ENCODE assay signal across 29 cellular contexts in genomic region chr5:30659417-30659816, GRCh38.
"Had no signal": no experiment of that assay in that cellular context is flagged by ENCODE, and none has a peak within 500 bp of the region (broad histone marks: within the 10 kb centered on the region; RNA-seq: fewer than 3 reads in every experiment).

No MANE protein-coding gene starts in this region.

- H3K27ac Mint-ChIP-seq: dendritic cell treated with granulocyte-macrophage colony-stimulating factor and Interleukin-4, amounts not matched to agents 40 ng/mL and 50 ng/mL, for 4 days; effector memory CD8-positive, alpha-beta T cell; endodermal cell had no signal

- ATAC-seq: effector memory CD8-positive, alpha-beta T cell; esophagus mucosa; foreskin keratinocyte; gastrocnemius medialis; gastroesophageal sphincter; heart left ventricle; heart right ventricle had no signal

- FAIRE-seq: colon, endometrium, endothelial cell of umbilical vein, frontal cortex had no signal

- DNase-seq: colonic mucosa; cortex of kidney; dermis blood vessel endothelial cell; dorsolateral prefrontal cortex; effector CD4-positive, alpha-beta T cell; effector CD8-positive, alpha-beta T cell; effector memory CD4-positive, alpha-beta T cell; effector memory CD8-positive, alpha-beta T cell; endodermal cell; erythroblast; esophagus squamous epithelium; foreskin fibroblast; foreskin keratinocyte; foreskin melanocyte; gastrocnemius medialis; glutamatergic neuron; head of caudate nucleus; heart left ventricle; heart right ventricle had no signal

- H3K27me3 ChIP-seq: colonic mucosa, dorsolateral prefrontal cortex, esophagus muscularis mucosa, esophagus squamous epithelium, foreskin keratinocyte, gastrocnemius medialis, gastroesophageal sphincter, heart left ventricle, heart right ventricle had no signal

- H3K4me3 ChIP-seq: colonic mucosa, coronary artery, dorsolateral prefrontal cortex, esophagus muscularis mucosa, esophagus squamous epithelium, gastrocnemius medialis, gastroesophageal sphincter, heart left ventricle, heart right ventricle had no signal

- H3K27ac ChIP-seq: colonic mucosa, coronary artery, dorsolateral prefrontal cortex, epithelial cell of prostate, esophagus muscularis mucosa, esophagus squamous epithelium, foreskin keratinocyte, gastrocnemius medialis, gastroesophageal sphincter, heart left ventricle, heart right ventricle had no signal

- H3K4me1 ChIP-seq: colonic mucosa, esophagus muscularis mucosa, esophagus squamous epithelium, foreskin keratinocyte, gastrocnemius medialis, gastroesophageal sphincter, heart left ventricle, heart right ventricle had no signal

- H3K9me3 Mint-ChIP-seq: endodermal cell had no signal

- H3K27me3 Mint-ChIP-seq: dendritic cell treated with granulocyte-macrophage colony-stimulating factor and Interleukin-4, amounts not matched to agents 40 ng/mL and 50 ng/mL, for 4 days; effector memory CD8-positive, alpha-beta T cell had no signal

- H3K36me3 ChIP-seq: colonic mucosa, esophagus muscularis mucosa, esophagus squamous epithelium, gastrocnemius medialis, gastroesophageal sphincter, heart left ventricle, heart right ventricle had no signal

- H3K4me3 Mint-ChIP-seq: dendritic cell treated with granulocyte-macrophage colony-stimulating factor and Interleukin-4, amounts not matched to agents 40 ng/mL and 50 ng/mL, for 4 days; effector memory CD8-positive, alpha-beta T cell; endodermal cell had no signal

- H3K9me3 ChIP-seq: colonic mucosa, esophagus muscularis mucosa, esophagus squamous epithelium, gastrocnemius medialis, gastroesophageal sphincter had no signal
